ENCODE assay signal across 14 cellular contexts in genomic region chr2:174607584-174607983, GRCh38. TPM values are rescaled to one million over a fixed set of nuclear protein-coding genes. Genes with fewer than 3 reads are reported as not detected.
DNase-seq lines count a peak whose midpoint lies in the region; ATAC-seq, FAIRE-seq and TF ChIP-seq lines count a peak whose summit lies in the region.
"Had no signal": no experiment of that assay in that cellular context is flagged by ENCODE, and none has a peak within 500 bp of the region (broad histone marks: within the 10 kb centered on the region; RNA-seq: fewer than 3 reads in every experiment).

No MANE protein-coding gene starts in this region.

- POLR2A ChIA-PET in activated CD4-positive, alpha-beta T cell treated with anti-CD3 and anti-CD28 coated beads for 36 hours (lab: Charles Lee) = interaction anchor here (1.6 kb wide), 1 partner anchor 11 kb away, joined by 9 read pairs; the partner anchor contains the start of gene WIPF1

- intact Hi-C loops in activated CD4-positive, alpha-beta T cell treated with anti-CD3 and anti-CD28 coated beads for 36 hours (cut with DNase I, micrococcal nuclease) = no loop called here
- intact Hi-C loops in spleen (cut with DNase I; ENCODE audit: low total_unique reads) = loop anchor here (10.0 kb wide), 1 partner anchor 143 kb away; no protein-coding TSS in a partner anchor
- intact Hi-C loops in pancreas (cut with DNase I) = no loop called here

- peaks cover 84% of the 10 kb centered on the region for H3K79me2 ChIP-seq in MM.1S (ENCODE audit: low read length)

- H3K9me3 ChIP-seq in MM.1S (replicated peaks; ENCODE audit: insufficient read depth, low read length) (no peaks in the 10 kb centered on the region), spleen (no peaks in the 10 kb centered on the region), pancreas (no peaks in the 10 kb centered on the region)
- H3K9me3 ChIP-seq: lower lobe of right lung had no signal

- no peaks in the 10 kb centered on the region for H3K9me2 ChIP-seq in MM.1S (replicated peaks; ENCODE audit: insufficient read depth, low read length)

- no peaks in the 10 kb centered on the region for H4K20me1 ChIP-seq in MM.1S (ENCODE audit: insufficient read depth, low read length)

- no peak for TF ChIP-seq POLR2A in spleen (IDR thresholded peaks at IDR 0.05)

- WGBS in spleen, 5 donors = 48 to 62% (median 62%) methylated on average over 3 of the region's 3 CpGs
- WGBS in pancreas, 2 donors = 71 to 77% methylated on average over 3 of the region's 3 CpGs

- no peak for ATAC-seq in activated CD4-positive, alpha-beta T cell treated with anti-CD3 and anti-CD28 coated beads for 36 hours
- no peak for ATAC-seq in pancreas
- ATAC-seq: lower lobe of right lung had no signal

- peak overlapping the region; percentile 56 for H3K4me2 ChIP-seq in MM.1S (ENCODE audit: low read depth, low read length)

- H2AFZ ChIP-seq in MM.1S (ENCODE audit: low read length) = no peak overlapping the region

- no peak for FAIRE-seq in pancreas (lab: Jason Lieb, UNC)

- H3K27ac ChIP-seq in MM.1S (ENCODE audit: low read length) = peak overlapping the region; percentile 85; the same call in 1 of the 2 replicates
- H3K27ac ChIP-seq in spleen = peak overlapping the region in 7 of 8 donors; percentile 28 to 85 (median 66)
- no peak overlapping the region for H3K27ac ChIP-seq in pancreas
- H3K27ac ChIP-seq: lower lobe of right lung had no signal

- H3K4me1 ChIP-seq in MM.1S (ENCODE audit: low read length) = peaks cover 55% of the 10 kb centered on the region
- H3K4me1 ChIP-seq in spleen = peaks cover 44 to 100% (median 82%) of the 10 kb centered on the region in 6 donors
- H3K4me1 ChIP-seq in pancreas = no peaks in the 10 kb centered on the region

- H3K4me3 ChIP-seq in MM.1S (ENCODE audit: low read length) (no peak overlapping the region), spleen (no peak overlapping the region), pancreas (no peak overlapping the region)
- H3K4me3 ChIP-seq: lower lobe of right lung had no signal

- H3K27me3 Mint-ChIP-seq in activated CD4-positive, alpha-beta T cell treated with anti-CD3 and anti-CD28 coated beads for 36 hours = no peaks in the 10 kb centered on the region
- H3K27me3 Mint-ChIP-seq in chondrocyte (ENCODE audit: low read depth) = no peaks in the 10 kb centered on the region

- peaks cover 90% of the 10 kb centered on the region for H3K4me1 Mint-ChIP-seq in activated CD4-positive, alpha-beta T cell treated with anti-CD3 and anti-CD28 coated beads for 36 hours
- peaks cover 46% of the 10 kb centered on the region for H3K4me1 Mint-ChIP-seq in chondrocyte (ENCODE audit: low read depth)

- CTCF ChIA-PET in activated CD4-positive, alpha-beta T cell treated with anti-CD3 and anti-CD28 coated beads for 36 hours (lab: Charles Lee) = interaction anchor here (0.6 to 1.6 kb wide), 6 partner anchors 12 to 82 kb away, joined by 3 to 4 read pairs (median 3); no protein-coding TSS in a partner anchor

- H3K27ac Mint-ChIP-seq in activated CD4-positive, alpha-beta T cell treated with anti-CD3 and anti-CD28 coated beads for 36 hours = peak overlapping the region; percentile 99
- peak overlapping the region; percentile 67 for H3K27ac Mint-ChIP-seq in chondrocyte (ENCODE audit: unreplicated experiment)

- no peaks in the 10 kb centered on the region for H3K36me3 ChIP-seq in MM.1S (replicated peaks; ENCODE audit: insufficient read depth, low read length)
- peaks cover 0 to 43% (median 0%) of the 10 kb centered on the region in 6 donors for H3K36me3 ChIP-seq in spleen
- no peaks in the 10 kb centered on the region for H3K36me3 ChIP-seq in pancreas
- H3K36me3 ChIP-seq: lower lobe of right lung had no signal

- no peaks in the 10 kb centered on the region for H3K9me3 Mint-ChIP-seq in activated CD4-positive, alpha-beta T cell treated with anti-CD3 and anti-CD28 coated beads for 36 hours (ENCODE audit: low read depth)
- no peaks in the 10 kb centered on the region for H3K9me3 Mint-ChIP-seq in chondrocyte (ENCODE audit: low read depth)

- TF ChIP-seq CTCF in MM.1S (IDR thresholded peaks at IDR 0.05; ENCODE audit: low read length) (no peak), chondrocyte (IDR thresholded peaks at IDR 0.05) (no peak), spleen (IDR thresholded peaks at IDR 0.05 in 8 of 11, conservative IDR thresholded peaks at IDR 0.05 in 3 of 11) (no peak), pancreas (IDR thresholded peaks at IDR 0.05) (no peak)

- H3K36me3 Mint-ChIP-seq in activated CD4-positive, alpha-beta T cell treated with anti-CD3 and anti-CD28 coated beads for 36 hours (ENCODE audit: low read depth) = peaks cover 34% of the 10 kb centered on the region
- peaks cover 2% of the 10 kb centered on the region for H3K36me3 Mint-ChIP-seq in chondrocyte (ENCODE audit: low read depth)

- no peak for DNase-seq in activated CD4-positive, alpha-beta T cell treated with anti-CD3 and anti-CD28 coated beads for 36 hours
- DNase-seq in activated CD4-positive, alpha-beta T cell treated with anti-CD3 and anti-CD28 coated beads for 4 hours = no peak
- DNase-seq in MM.1S (no peak), chondrocyte (ENCODE audit: low spot score) (no peak), spleen (no peak), HuH-7.5 (ENCODE audit: low spot score) (no peak), AG20443 (ENCODE audit: low spot score) (no peak), pancreas (no peak)
- DNase-seq: Calu3; effector CD4-positive, alpha-beta T cell; HCEC 1CT; Kasumi-1; lower lobe of right lung; NCI-H146 had no signal

- H3K27me3 ChIP-seq in MM.1S (replicated peaks; ENCODE audit: insufficient read depth, low read length) (no peaks in the 10 kb centered on the region), spleen (replicated peaks in 1 of 7) (no peaks in the 10 kb centered on the region), pancreas (no peaks in the 10 kb centered on the region)

- H3K4me3 Mint-ChIP-seq in activated CD4-positive, alpha-beta T cell treated with anti-CD3 and anti-CD28 coated beads for 36 hours = peak overlapping the region; percentile 25
- H3K4me3 Mint-ChIP-seq in chondrocyte (ENCODE audit: unreplicated experiment) = no peak overlapping the region

- H3F3A ChIP-seq in MM.1S (ENCODE audit: insufficient read depth, low read length) = peaks cover 36% of the 10 kb centered on the region

- H3K9ac ChIP-seq in MM.1S (ENCODE audit: low read length) = peak overlapping the region; percentile 34; the same call in 1 of the 2 replicates

RNA-seq across cellular contexts. Expression of gene WIPF1, which starts 10.0 kb away (rescaled TPM):
- total RNA-seq in activated CD4-positive, alpha-beta T cell treated with anti-CD3 and anti-CD28 coated beads for 36 hours = 100 to 1,000 TPM; 161 to 188 TPM
- total RNA-seq in chondrocyte (60.0 to 68.9 TPM (median 61.8 TPM) in 3 replicates), spleen (100 to 1,000 TPM; 153 to 265 (median 242) TPM), pancreas (10 to 100 TPM in 3 of 6 donors, 1 to 10 TPM in 3; 5.2 to 26.8 (median 9.0) TPM)
- polyA plus RNA-seq in spleen (10 to 100 TPM; 74.9 to 86.3 (median 82.8) TPM), pancreas (1 to 10 TPM; 4.7 to 6.2 TPM)

Comparison
In these comparisons a context has a peak if more than half of its experiments do, and no peak if none do; other contexts are left out.
1. H3K27ac ChIP-seq: peak in MM.1S (single experiment) and spleen (7 of 8); none in pancreas (0 of 4).